In genomic region chr2:32805104-32806095, GRCh38 we compare ENCODE assay signal across 1 cellular context.
A peak's percentile ranks its signal among the peaks of the same experiment; 100 is the strongest.
TF ChIP-seq lines count a peak whose summit lies in the region.

No MANE protein-coding gene starts in this region.

TF ChIP-seq in HepG2, 621 proteins besides CTCF, POLR2A, EP300 and RAD21 (continued from another document and continues in another):
- TF ChIP-seq ZHX1 (CRISPR knock-in tag; IDR thresholded peaks at IDR 0.05; ENCODE audit: low read depth) = no peak
- TF ChIP-seq HIVEP1 (CRISPR knock-in tag; IDR thresholded peaks at IDR 0.05) = no peak
- TF ChIP-seq ATRX (CRISPR knock-in tag; IDR thresholded peaks at IDR 0.05; ENCODE audit: borderline replicate concordance) = no peak
- no peak for TF ChIP-seq THAP9 (CRISPR knock-in tag; IDR thresholded peaks at IDR 0.05; ENCODE audit: borderline replicate concordance)
- TF ChIP-seq ZNF782 (CRISPR knock-in tag; IDR thresholded peaks at IDR 0.05; ENCODE audit: borderline replicate concordance) = no peak
- no peak for TF ChIP-seq KDM3A (CRISPR knock-in tag; IDR thresholded peaks at IDR 0.05; ENCODE audit: low read depth)
- no peak; the same call in 1 of the 2 replicates for TF ChIP-seq NKX3-1 (CRISPR knock-in tag; IDR thresholded peaks at IDR 0.05)
- no peak for TF ChIP-seq KLF15 (CRISPR knock-in tag; IDR thresholded peaks at IDR 0.05; ENCODE audit: borderline replicate concordance)
- no peak for TF ChIP-seq THRA (CRISPR knock-in tag; IDR thresholded peaks at IDR 0.05; ENCODE audit: borderline replicate concordance)
- no peak for TF ChIP-seq IRF1 (CRISPR knock-in tag; IDR thresholded peaks at IDR 0.05; ENCODE audit: low read depth)
- peak; percentile 41; the same call in 1 of the 2 replicates for TF ChIP-seq SALL1 (CRISPR knock-in tag; IDR thresholded peaks at IDR 0.05)
- TF ChIP-seq RFX3 (CRISPR knock-in tag; IDR thresholded peaks at IDR 0.05) = no peak
- no peak for TF ChIP-seq BCLAF1 (IDR thresholded peaks at IDR 0.05)
- TF ChIP-seq HMG20B (CRISPR knock-in tag; conservative IDR thresholded peaks at IDR 0.05) = 0 out of 2 replicates have a peak, but pooled peaks have one; percentile 58
- no peak for TF ChIP-seq DR1 (CRISPR knock-in tag; IDR thresholded peaks at IDR 0.05)
- TF ChIP-seq TAF15 (IDR thresholded peaks at IDR 0.05; ENCODE audit: low read depth, low read length, poor library complexity, severe bottlenecking) = no peak
- no peak for TF ChIP-seq ZXDC (CRISPR knock-in tag; IDR thresholded peaks at IDR 0.05)
- no peak for TF ChIP-seq SRF (IDR thresholded peaks at IDR 0.05; ENCODE audit: low read depth, low read length)
- no peak for TF ChIP-seq DMTF1 (CRISPR knock-in tag; IDR thresholded peaks at IDR 0.05)
- no peak for TF ChIP-seq ZBTB7A (CRISPR knock-in tag; IDR thresholded peaks at IDR 0.05)
- no peak for TF ChIP-seq ZNF709 (CRISPR knock-in tag; IDR thresholded peaks at IDR 0.05)
- TF ChIP-seq ZBED4 (CRISPR knock-in tag; IDR thresholded peaks at IDR 0.05; ENCODE audit: borderline replicate concordance) = no peak
- no peak for TF ChIP-seq GRHL1 (CRISPR knock-in tag; conservative IDR thresholded peaks at IDR 0.05)
- no peak; the same call in 1 of the 2 replicates for TF ChIP-seq USF2 (IDR thresholded peaks at IDR 0.05; ENCODE audit: low read depth, low read length)
- TF ChIP-seq USF2 (CRISPR knock-in tag; IDR thresholded peaks at IDR 0.05; ENCODE audit: borderline replicate concordance) = no peak
- TF ChIP-seq HNRNPL (IDR thresholded peaks at IDR 0.05; ENCODE audit: low read depth, low read length) = no peak
- no peak for TF ChIP-seq GLI4 (CRISPR knock-in tag; IDR thresholded peaks at IDR 0.05; ENCODE audit: borderline replicate concordance)
